In genomic region chr4:71663780-71664179, GRCh38 we compare ENCODE assay signal across 18 cellular contexts.
DNase-seq lines count a peak whose midpoint lies in the region; ATAC-seq and TF ChIP-seq lines count a peak whose summit lies in the region.
"Had no signal": no experiment of that assay in that cellular context is flagged by ENCODE, and none has a peak within 500 bp of the region (broad histone marks: within the 10 kb centered on the region; RNA-seq: fewer than 3 reads in every experiment).

No MANE protein-coding gene starts in this region.

- H3K9ac ChIP-seq in OCI-LY3 (ENCODE audit: low read length) = no peak overlapping the region

- DNase-seq in progenitor cell of endocrine pancreas (ENCODE audit: low spot score, unreplicated experiment) (no peak), NCI-H446 (lab: John Stamatoyannopoulos, UW) (no peak), NCI-H748 treated with DMSO at 0.1 percent for 48 hours (lab: John Stamatoyannopoulos, UW) (no peak)
- DNase-seq: COR-L47, H9, KBM-7, NCI-H1436, NCI-H2107, NCI-H2227 treated with DMSO at 0.1 percent for 48 hours, NCI-H526 had no signal

- no peaks in the 10 kb centered on the region for H3K36me3 ChIP-seq in OCI-LY3 (replicated peaks; ENCODE audit: low read depth, low read length)

- H3K9me3 ChIP-seq in OCI-LY3 (ENCODE audit: insufficient read depth, low read length) = no peaks in the 10 kb centered on the region

- TF ChIP-seq CTCF in OCI-LY3 (IDR thresholded peaks at IDR 0.05; ENCODE audit: low read depth, low read length) (no peak), progenitor cell of endocrine pancreas (IDR thresholded peaks at IDR 0.05; ENCODE audit: unreplicated experiment) (no peak)

- no peaks in the 10 kb centered on the region for H3K27me3 ChIP-seq in OCI-LY3 (ENCODE audit: low read depth, low read length)

- H3K4me3 Mint-ChIP-seq in progenitor cell of endocrine pancreas (ENCODE audit: low read depth) = no peak overlapping the region
- H3K4me3 Mint-ChIP-seq: H9; T-helper 2 cell treated with Interferon-gamma antibody and Interleukin-4, amounts not matched to agents 5 μg/mL and 100 μg/mL, for 36 hours had no signal

- peaks cover 9% of the 10 kb centered on the region for H3K36me3 Mint-ChIP-seq in progenitor cell of endocrine pancreas (ENCODE audit: insufficient read depth)

- peaks cover 28% of the 10 kb centered on the region for H3K4me1 Mint-ChIP-seq in progenitor cell of endocrine pancreas (ENCODE audit: low read depth)

- no peaks in the 10 kb centered on the region for H3K79me2 ChIP-seq in OCI-LY3 (ENCODE audit: low read length)

- peak; percentile 47 for ATAC-seq in GM18867 (IDR thresholded peaks at IDR 0.05; ENCODE audit: unreplicated experiment)
- peak; percentile 63 for ATAC-seq in HG02981 (IDR thresholded peaks at IDR 0.05; ENCODE audit: unreplicated experiment)
- ATAC-seq in HG03095 (IDR thresholded peaks at IDR 0.05; ENCODE audit: unreplicated experiment) = no peak
- ATAC-seq in GM21367 (IDR thresholded peaks at IDR 0.05; ENCODE audit: unreplicated experiment) = no peak
- ATAC-seq: Panc1, Right ventricle myocardium inferior had no signal

- H2AFZ ChIP-seq in OCI-LY3 (ENCODE audit: low read depth, low read length) = no peak overlapping the region

- peaks cover 20% of the 10 kb centered on the region for H3K9me3 Mint-ChIP-seq in progenitor cell of endocrine pancreas (ENCODE audit: low read depth)
- H3K9me3 Mint-ChIP-seq: H9; T-helper 2 cell treated with Interferon-gamma antibody and Interleukin-4, amounts not matched to agents 5 μg/mL and 100 μg/mL, for 36 hours had no signal

- H3K27ac Mint-ChIP-seq in progenitor cell of endocrine pancreas = peak overlapping the region; percentile 63
- H3K27ac Mint-ChIP-seq: T-helper 2 cell treated with Interferon-gamma antibody and Interleukin-4, amounts not matched to agents 5 μg/mL and 100 μg/mL, for 36 hours had no signal

- H3K4me2 ChIP-seq in OCI-LY3 (ENCODE audit: low read length) = peak overlapping the region; percentile 5; the same call in 1 of the 2 replicates

- no peaks in the 10 kb centered on the region for H3K27me3 Mint-ChIP-seq in progenitor cell of endocrine pancreas

- peaks cover 8% of the 10 kb centered on the region for H3K4me1 ChIP-seq in OCI-LY3 (ENCODE audit: low read length)

- no peak overlapping the region for H3K4me3 ChIP-seq in OCI-LY3 (ENCODE audit: low read length)

- H4K20me1 ChIP-seq in OCI-LY3 (ENCODE audit: insufficient read depth, low read length) = no peaks in the 10 kb centered on the region

- no peak overlapping the region for H3K27ac ChIP-seq in OCI-LY3 (ENCODE audit: low read length)

Comparison
In these comparisons a context has a peak if more than half of its experiments do, and no peak if none do; other contexts are left out.
1. ATAC-seq: peak in GM18867 (single experiment) and HG02981 (single experiment); none in HG03095 (single experiment) and GM21367 (single experiment).